9 cellular contexts compared by ENCODE assay signal in the genomic region with DNA sequence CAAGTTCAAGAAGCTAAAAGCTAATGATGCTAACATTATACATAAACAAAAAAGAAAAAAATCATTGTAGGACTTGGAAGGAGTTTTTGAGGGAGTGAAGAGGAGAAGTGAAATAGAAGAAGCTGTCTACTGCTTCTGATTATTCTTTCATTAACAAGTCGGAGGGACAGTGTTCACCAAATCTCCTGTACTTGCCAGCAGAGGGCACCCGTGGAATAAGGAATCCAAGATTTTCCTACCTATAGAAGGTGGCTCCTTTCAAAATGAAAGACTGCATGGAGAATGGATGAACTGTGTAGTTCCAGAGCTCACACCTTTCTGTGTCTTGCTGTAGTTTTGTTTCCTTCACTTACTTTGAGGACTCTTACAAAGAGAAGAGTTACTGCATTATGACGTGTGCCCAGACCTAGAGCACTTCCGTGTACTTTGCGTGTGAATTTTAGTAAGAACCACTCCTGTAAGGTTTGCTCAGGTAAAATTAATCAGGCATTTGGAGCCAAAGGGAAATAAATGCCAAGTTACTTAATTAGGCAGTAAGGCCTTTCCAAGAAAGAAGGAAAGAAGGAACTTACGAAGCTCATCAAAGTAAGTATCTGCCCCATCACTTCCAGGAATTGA.
DNase-seq lines count a peak whose midpoint lies in the region; ATAC-seq, FAIRE-seq and TF ChIP-seq lines count a peak whose summit lies in the region.
"Had no signal": no experiment of that assay in that cellular context is flagged by ENCODE, and none has a peak within 500 bp of the region (broad histone marks: within the 10 kb centered on the region; RNA-seq: fewer than 3 reads in every experiment).

No MANE protein-coding gene starts in this region.

- TF ChIP-seq CTCF in 22Rv1 (IDR thresholded peaks at IDR 0.05) = peak; percentile 94
- peak; percentile 33 to 80 (median 69) for TF ChIP-seq CTCF in adrenal gland (IDR thresholded peaks at IDR 0.05)
- peak; percentile 76 for TF ChIP-seq CTCF in retinal pigment epithelial cell (conservative IDR thresholded peaks at IDR 0.05; ENCODE audit: low read depth, low read length)

- H3K4me1 ChIP-seq in adrenal gland (replicated peaks in 1 of 2) (no peaks in the 10 kb centered on the region), right cardiac atrium (ENCODE audit: control insufficient read depth, insufficient read depth, low read length) (no peaks in the 10 kb centered on the region)

- intact Hi-C loops in adrenal gland (cut with DNase I) (loop anchor here (5.0 to 10.0 kb wide), 5 partner anchors 143 to 813 kb away; partner anchors contain the start of gene SEMA3D (in 1 of the 2)), right cardiac atrium (cut with DNase I) (loop anchor here (2.0 to 10.0 kb wide), 5 partner anchors 143 to 516 kb away; partner anchors contain the start of gene SEMA3D (in 3 of the 4))

- no peak for TF ChIP-seq POLR2A in adrenal gland (IDR thresholded peaks at IDR 0.05)

- no peak overlapping the region for H3K27ac ChIP-seq in 22Rv1
- H3K27ac ChIP-seq in adrenal gland = no peak overlapping the region
- no peak overlapping the region for H3K27ac ChIP-seq in right cardiac atrium (ENCODE audit: low read length)

- FAIRE-seq in G401.6 (lab: Jason Lieb, UNC) = peak; percentile 96

- WGBS in adrenal gland, 4 donors = 53 to 59% (median 58%) methylated on average over 6 of the region's 6 CpGs
- 57% methylated on average over 6 of the region's 6 CpGs for WGBS in right cardiac atrium

- no peaks in the 10 kb centered on the region for H3K36me3 ChIP-seq in adrenal gland (replicated peaks in 1 of 2)

- no peak overlapping the region for H3K4me3 ChIP-seq in adrenal gland
- H3K4me3 ChIP-seq in right cardiac atrium (ENCODE audit: low read length) = no peak overlapping the region
- H3K4me3 ChIP-seq in retinal pigment epithelial cell (ENCODE audit: low read length) = no peak overlapping the region

- ATAC-seq in HG02973 (IDR thresholded peaks at IDR 0.05; ENCODE audit: unreplicated experiment) = peak; percentile 37
- ATAC-seq in right cardiac atrium = peak; percentile 61 to 68
- ATAC-seq in GM21447 (IDR thresholded peaks at IDR 0.05; ENCODE audit: unreplicated experiment) = no peak
- ATAC-seq: naive thymus-derived CD8-positive, alpha-beta T cell had no signal

- DNase-seq in NCI-H2227 (lab: John Stamatoyannopoulos, UW; ENCODE audit: unreplicated experiment) (peak; percentile 60), adrenal gland (peak; percentile 55 to 87 (median 71)), right cardiac atrium (peak; percentile 59 to 80 (median 64)), retinal pigment epithelial cell (ENCODE audit: low read depth) (no peak)

- H3K9me3 ChIP-seq in adrenal gland (replicated peaks in 1 of 3) (no peaks in the 10 kb centered on the region), right cardiac atrium (ENCODE audit: control insufficient read depth, low read length) (no peaks in the 10 kb centered on the region)

- H3K27me3 ChIP-seq in adrenal gland = no peaks in the 10 kb centered on the region
- H3K27me3 ChIP-seq in right cardiac atrium (ENCODE audit: control insufficient read depth, insufficient read depth) = no peaks in the 10 kb centered on the region
